1 cellular context compared by ENCODE assay signal in the genomic region with DNA sequence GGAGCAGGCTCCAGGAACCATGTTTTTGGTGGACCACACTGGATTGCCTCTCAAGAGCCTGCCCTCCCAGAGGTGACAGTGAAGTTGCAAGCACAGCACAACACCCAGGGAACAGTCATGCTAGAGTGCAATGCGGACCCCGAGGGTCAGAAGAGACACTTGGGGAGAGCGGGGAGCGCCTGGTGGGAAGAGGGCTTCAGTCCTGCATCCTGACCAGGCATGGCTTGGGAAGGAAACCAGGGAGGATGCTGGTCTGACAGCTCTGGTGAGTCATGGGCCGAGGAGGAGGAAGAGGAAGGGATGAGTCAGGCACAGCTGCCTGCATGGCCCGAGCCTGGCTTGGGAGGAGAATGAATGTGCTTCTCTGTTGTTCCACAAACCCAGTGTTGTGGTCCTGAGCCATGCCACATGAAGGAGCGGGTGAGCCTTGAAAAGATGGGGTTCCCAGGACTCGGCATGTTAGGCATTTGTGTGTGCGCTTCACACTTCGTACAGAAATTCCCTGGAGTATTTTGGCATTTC.
A peak's percentile ranks its signal among the peaks of the same experiment; 100 is the strongest.
TF ChIP-seq lines count a peak whose summit lies in the region.

No MANE protein-coding gene starts in this region.

TF ChIP-seq in HEK293, 187 proteins besides CTCF, POLR2A, EP300 and RAD21 (continued from another document):
- TF ChIP-seq, protein P1, sequence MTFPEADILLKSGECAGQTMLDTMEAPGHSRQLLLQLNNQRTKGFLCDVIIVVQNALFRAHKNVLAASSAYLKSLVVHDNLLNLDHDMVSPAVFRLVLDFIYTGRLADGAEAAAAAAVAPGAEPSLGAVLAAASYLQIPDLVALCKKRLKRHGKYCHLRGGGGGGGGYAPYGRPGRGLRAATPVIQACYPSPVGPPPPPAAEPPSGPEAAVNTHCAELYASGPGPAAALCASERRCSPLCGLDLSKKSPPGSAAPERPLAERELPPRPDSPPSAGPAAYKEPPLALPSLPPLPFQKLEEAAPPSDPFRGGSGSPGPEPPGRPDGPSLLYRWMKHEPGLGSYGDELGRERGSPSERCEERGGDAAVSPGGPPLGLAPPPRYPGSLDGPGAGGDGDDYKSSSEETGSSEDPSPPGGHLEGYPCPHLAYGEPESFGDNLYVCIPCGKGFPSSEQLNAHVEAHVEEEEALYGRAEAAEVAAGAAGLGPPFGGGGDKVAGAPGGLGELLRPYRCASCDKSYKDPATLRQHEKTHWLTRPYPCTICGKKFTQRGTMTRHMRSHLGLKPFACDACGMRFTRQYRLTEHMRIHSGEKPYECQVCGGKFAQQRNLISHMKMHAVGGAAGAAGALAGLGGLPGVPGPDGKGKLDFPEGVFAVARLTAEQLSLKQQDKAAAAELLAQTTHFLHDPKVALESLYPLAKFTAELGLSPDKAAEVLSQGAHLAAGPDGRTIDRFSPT (tag by site-specific recombination; IDR thresholded peaks at IDR 0.05) = peak; percentile 56; the same call in 1 of the 2 replicates
- TF ChIP-seq ZNF274 (IDR thresholded peaks at IDR 0.05; ENCODE audit: low read length) = no peak
- TF ChIP-seq ZNF274 (tag by site-specific recombination; IDR thresholded peaks at IDR 0.05; ENCODE audit: borderline replicate concordance) = no peak
- TF ChIP-seq ZNF777 (tag by site-specific recombination; IDR thresholded peaks at IDR 0.05; ENCODE audit: borderline replicate concordance) = no peak
- TF ChIP-seq, protein P2, sequence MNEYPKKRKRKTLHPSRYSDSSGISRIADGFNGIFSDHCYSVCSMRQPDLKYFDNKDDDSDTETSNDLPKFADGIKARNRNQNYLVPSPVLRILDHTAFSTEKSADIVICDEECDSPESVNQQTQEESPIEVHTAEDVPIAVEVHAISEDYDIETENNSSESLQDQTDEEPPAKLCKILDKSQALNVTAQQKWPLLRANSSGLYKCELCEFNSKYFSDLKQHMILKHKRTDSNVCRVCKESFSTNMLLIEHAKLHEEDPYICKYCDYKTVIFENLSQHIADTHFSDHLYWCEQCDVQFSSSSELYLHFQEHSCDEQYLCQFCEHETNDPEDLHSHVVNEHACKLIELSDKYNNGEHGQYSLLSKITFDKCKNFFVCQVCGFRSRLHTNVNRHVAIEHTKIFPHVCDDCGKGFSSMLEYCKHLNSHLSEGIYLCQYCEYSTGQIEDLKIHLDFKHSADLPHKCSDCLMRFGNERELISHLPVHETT (tag by site-specific recombination; IDR thresholded peaks at IDR 0.05) = peak; percentile 54; the same call in 1 of the 2 replicates
- TF ChIP-seq ZIC2 (tag by site-specific recombination; IDR thresholded peaks at IDR 0.05) = 0 out of 2 replicates have a peak, but pooled peaks have one; percentile 6
- TF ChIP-seq ZNF544 (tag by site-specific recombination; IDR thresholded peaks at IDR 0.05) = no peak
- TF ChIP-seq ZNF521 (tag by site-specific recombination; IDR thresholded peaks at IDR 0.05) = no peak
- no peak for TF ChIP-seq ZNF830 (tag by site-specific recombination; IDR thresholded peaks at IDR 0.05; ENCODE audit: low read depth)
- 0 out of 2 replicates have a peak, but pooled peaks have one; percentile 38 for TF ChIP-seq ZNF2 (tag by site-specific recombination; IDR thresholded peaks at IDR 0.05)
- TF ChIP-seq, protein P3, sequence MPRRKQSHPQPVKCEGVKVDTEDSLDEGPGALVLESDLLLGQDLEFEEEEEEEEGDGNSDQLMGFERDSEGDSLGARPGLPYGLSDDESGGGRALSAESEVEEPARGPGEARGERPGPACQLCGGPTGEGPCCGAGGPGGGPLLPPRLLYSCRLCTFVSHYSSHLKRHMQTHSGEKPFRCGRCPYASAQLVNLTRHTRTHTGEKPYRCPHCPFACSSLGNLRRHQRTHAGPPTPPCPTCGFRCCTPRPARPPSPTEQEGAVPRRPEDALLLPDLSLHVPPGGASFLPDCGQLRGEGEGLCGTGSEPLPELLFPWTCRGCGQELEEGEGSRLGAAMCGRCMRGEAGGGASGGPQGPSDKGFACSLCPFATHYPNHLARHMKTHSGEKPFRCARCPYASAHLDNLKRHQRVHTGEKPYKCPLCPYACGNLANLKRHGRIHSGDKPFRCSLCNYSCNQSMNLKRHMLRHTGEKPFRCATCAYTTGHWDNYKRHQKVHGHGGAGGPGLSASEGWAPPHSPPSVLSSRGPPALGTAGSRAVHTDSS (tag by site-specific recombination; IDR thresholded peaks at IDR 0.05) = peak; percentile 93
- TF ChIP-seq SCRT2 (tag by site-specific recombination; IDR thresholded peaks at IDR 0.05) = no peak
- TF ChIP-seq ZEB2 (tag by site-specific recombination; IDR thresholded peaks at IDR 0.05) = 0 out of 2 replicates have a peak, but pooled peaks have one; percentile 42
- TF ChIP-seq KLF17 (tag by site-specific recombination; IDR thresholded peaks at IDR 0.05) = 0 out of 2 replicates have a peak, but pooled peaks have one; percentile 47
- TF ChIP-seq ZNF366 (tag by site-specific recombination; conservative IDR thresholded peaks at IDR 0.05) = peak; percentile 93
- TF ChIP-seq ZNF837 (tag by site-specific recombination; IDR thresholded peaks at IDR 0.05) = no peak
- no peak for TF ChIP-seq ZNF19 (tag by site-specific recombination; IDR thresholded peaks at IDR 0.05; ENCODE audit: low read depth)
